ENCODE assay signal across 8 cellular contexts in genomic region chr14:89304972-89305703, GRCh38.
DNase-seq lines count a peak whose midpoint lies in the region; ATAC-seq, FAIRE-seq and TF ChIP-seq lines count a peak whose summit lies in the region.

No MANE protein-coding gene starts in this region.

- H3K9me3 ChIP-seq in HepG2 (ENCODE audit: low read length) (no peaks in the 10 kb centered on the region), upper lobe of left lung (no peaks in the 10 kb centered on the region)

- BruUV-seq in HepG2 (replicated peaks; lab: Mats Ljungman, UMichigan), result no TSS peak

- CTCF ChIA-PET in HepG2 (lab: Yijun Ruan, JAX; ENCODE audit: low intra/inter-chr PET ratio, low total read pairs), result no interaction called here

- no peak for FAIRE-seq in HepG2 (lab: Jason Lieb, UNC)

- POLR2A ChIA-PET in HepG2 (lab: Yijun Ruan, JAX), result no interaction called here

- no peak for TF ChIP-seq RAD21 in HepG2 (CRISPR knock-in tag; IDR thresholded peaks at IDR 0.05)

- 95% methylated on average over 14 of the region's 16 CpGs for WGBS in HepG2 (ENCODE audit: low lambda C conversion rate)
- 53 to 56% methylated on average over 16 of the region's 16 CpGs for WGBS in upper lobe of left lung, 2 donors

- intact Hi-C loops in HepG2 (cut with micrococcal nuclease; ENCODE audit: unreplicated experiment), result no loop called here

- H3K36me3 ChIP-seq in HepG2 (replicated peaks in 1 of 2; ENCODE audit: control insufficient read depth in 1 of 2, insufficient read depth in 2 of 2, low read length in 2 of 2), result peaks cover 15 to 50% of the 10 kb centered on the region in 2 experiments; a peak in 4 of 5 replicates
- H3K36me3 ChIP-seq in upper lobe of left lung, result no peaks in the 10 kb centered on the region

- H3K4me1 ChIP-seq in HepG2 (ENCODE audit: insufficient read depth, low read length), result peaks cover 15% of the 10 kb centered on the region; the same call in 1 of the 2 replicates
- peaks cover 34 to 53% (median 40%) of the 10 kb centered on the region in 4 donors for H3K4me1 ChIP-seq in upper lobe of left lung

- DNase-seq in GM13977 (ENCODE audit: low spot score) (peak; percentile 62), LHCN-M2 (ENCODE audit: low read depth) (peak; percentile 42), astrocyte of the cerebellum (ENCODE audit: low read depth) (peak; percentile 60), HepG2 (ENCODE audit: low spot score) (no peak), upper lobe of left lung (peak in 1 of 2 donors; percentile 28), cortex of kidney (lab: John Stamatoyannopoulos, UW) (no peak), NCI-H526 treated with DMSO at 0.1 percent for 48 hours (lab: John Stamatoyannopoulos, UW) (no peak)

- no peak overlapping the region for H3K27ac ChIP-seq in HepG2 (ENCODE audit: extremely low read length, insufficient read depth, low read length)
- H3K27ac ChIP-seq in upper lobe of left lung, result peak overlapping the region; percentile 84 to 87 (median 84)

- H3K79me2 ChIP-seq in HepG2 (ENCODE audit: insufficient read depth, low read length), result peaks cover 30% of the 10 kb centered on the region

- in situ Hi-C loops in GM13977 (cut with MboI; ENCODE audit: low pct_unique_long_range_greater_than_20kb, low sequenced_read_pairs, unreplicated experiment) (no loop called here), astrocyte of the cerebellum (cut with HindIII; ENCODE audit: low sequenced_read_pairs) (no loop called here), HepG2 (cut with HindIII; ENCODE audit: extremely low pct_ligation_motif_present, low pct_unique_long_range_greater_than_20kb) (no loop called here)

- no peak overlapping the region for H3K4me2 ChIP-seq in HepG2 (ENCODE audit: low read depth, low read length)

- H3K4me3 ChIP-seq in astrocyte of the cerebellum (ENCODE audit: low read depth, low read length) (no peak overlapping the region), HepG2 (replicated peaks in 1 of 3; ENCODE audit: insufficient read depth in 1 of 3, low read depth in 2 of 3, low read length in 3 of 3) (no peak overlapping the region), upper lobe of left lung (no peak overlapping the region)

- TF ChIP-seq EP300 in HepG2 (IDR thresholded peaks at IDR 0.05; ENCODE audit: low read depth in 2 of 2, low read length in 2 of 2) (no peak), HepG2 (CRISPR knock-in tag; IDR thresholded peaks at IDR 0.05; ENCODE audit: borderline replicate concordance) (no peak), upper lobe of left lung (IDR thresholded peaks at IDR 0.05) (no peak)

- ATAC-seq in GM21576 (IDR thresholded peaks at IDR 0.05; ENCODE audit: unreplicated experiment) (peak; percentile 40), HepG2 (peak; percentile 17; the same call in 1 of the 3 replicates), upper lobe of left lung (ENCODE audit: low FRiP score in 2 of 2) (peak; percentile 46 to 68)

- no peak overlapping the region for H2AFZ ChIP-seq in HepG2 (ENCODE audit: low read length)

- TF ChIP-seq CTCF in GM13977 (IDR thresholded peaks at IDR 0.05; ENCODE audit: extremely low read depth, insufficient read depth, missing control alignments), result no peak
- no peak for TF ChIP-seq CTCF in astrocyte of the cerebellum (IDR thresholded peaks at IDR 0.05; ENCODE audit: low read depth, low read length, missing control alignments)
- no peak for TF ChIP-seq CTCF in HepG2 (CRISPR knock-in tag; IDR thresholded peaks at IDR 0.05)
- no peak for TF ChIP-seq CTCF in upper lobe of left lung (IDR thresholded peaks at IDR 0.05)

- H3K9ac ChIP-seq in HepG2 (ENCODE audit: insufficient read depth, low read depth, low read length), result no peak overlapping the region

- no peak for TF ChIP-seq POLR2A in HepG2 (IDR thresholded peaks at IDR 0.05; ENCODE audit: insufficient read depth in 1 of 2, low read depth in 2 of 2, low read length in 2 of 2)
- no peak for TF ChIP-seq POLR2A in upper lobe of left lung (IDR thresholded peaks at IDR 0.05)

- peaks cover 20% of the 10 kb centered on the region; the same call in 1 of the 2 replicates for H4K20me1 ChIP-seq in HepG2 (ENCODE audit: insufficient read depth, low read length)

- H3K27me3 ChIP-seq in HepG2 (ENCODE audit: control insufficient read depth in 1 of 2, insufficient read depth in 2 of 2, low read length in 2 of 2) (no peaks in the 10 kb centered on the region), upper lobe of left lung (no peaks in the 10 kb centered on the region)

TF ChIP-seq in HepG2, 621 proteins besides CTCF, POLR2A, EP300 and RAD21:
- TF ChIP-seq ZNF747 (CRISPR knock-in tag; IDR thresholded peaks at IDR 0.05; ENCODE audit: borderline replicate concordance), result no peak
- TF ChIP-seq CREB1 (IDR thresholded peaks at IDR 0.05), result 0 out of 2 replicates have a peak, but pooled peaks have one; percentile 5
- no peak for TF ChIP-seq CREB1 (CRISPR knock-in tag; IDR thresholded peaks at IDR 0.05)
- peak; percentile 18; the same call in 1 of the 2 replicates for TF ChIP-seq ATF7 (IDR thresholded peaks at IDR 0.05)
- TF ChIP-seq ATF7 (CRISPR knock-in tag; IDR thresholded peaks at IDR 0.05), result no peak
- TF ChIP-seq ZFX (CRISPR knock-in tag; IDR thresholded peaks at IDR 0.05; ENCODE audit: low read depth), result no peak
- TF ChIP-seq NFIC (IDR thresholded peaks at IDR 0.05; ENCODE audit: low read length), result no peak
- TF ChIP-seq MBD4 (IDR thresholded peaks at IDR 0.05; ENCODE audit: borderline replicate concordance, low read length), result no peak
- TF ChIP-seq ADNP (CRISPR knock-in tag; IDR thresholded peaks at IDR 0.05), result no peak
- no peak for TF ChIP-seq ASH2L (IDR thresholded peaks at IDR 0.05; ENCODE audit: insufficient read length, low read depth, low read length)
- TF ChIP-seq NBN (conservative IDR thresholded peaks at IDR 0.05), result no peak
- TF ChIP-seq SRSF1 (optimal IDR thresholded peaks at IDR 0.05; ENCODE audit: low read depth, low read length), result no peak
- no peak for TF ChIP-seq ZNF510 (CRISPR knock-in tag; IDR thresholded peaks at IDR 0.05; ENCODE audit: low read depth)
- TF ChIP-seq ZNF160 (CRISPR knock-in tag; IDR thresholded peaks at IDR 0.05), result no peak
- no peak for TF ChIP-seq IRF9 (CRISPR knock-in tag; IDR thresholded peaks at IDR 0.05; ENCODE audit: borderline replicate concordance)
- TF ChIP-seq ZNF503 (CRISPR knock-in tag; IDR thresholded peaks at IDR 0.05), result no peak
- no peak for TF ChIP-seq ZNF773 (CRISPR knock-in tag; IDR thresholded peaks at IDR 0.05; ENCODE audit: borderline replicate concordance)
- TF ChIP-seq ZNF781 (CRISPR knock-in tag; IDR thresholded peaks at IDR 0.05; ENCODE audit: borderline replicate concordance, not compliant biosample characterization), result no peak

Comparison
In these comparisons a context has a peak if more than half of its experiments do, and no peak if none do; other contexts are left out.
1. DNase-seq: peak in GM13977 (single experiment), LHCN-M2 (single experiment) and astrocyte of the cerebellum (single experiment); none in HepG2 (single experiment), cortex of kidney (single experiment) and NCI-H526 treated with DMSO at 0.1 percent for 48 hours (single experiment).
2. Peak in every context shown above with its lines, with median percentiles within 50 percentile points of each other: ATAC-seq.